Comparison of ENCODE assay signal across 1 cellular context in the genomic region with DNA sequence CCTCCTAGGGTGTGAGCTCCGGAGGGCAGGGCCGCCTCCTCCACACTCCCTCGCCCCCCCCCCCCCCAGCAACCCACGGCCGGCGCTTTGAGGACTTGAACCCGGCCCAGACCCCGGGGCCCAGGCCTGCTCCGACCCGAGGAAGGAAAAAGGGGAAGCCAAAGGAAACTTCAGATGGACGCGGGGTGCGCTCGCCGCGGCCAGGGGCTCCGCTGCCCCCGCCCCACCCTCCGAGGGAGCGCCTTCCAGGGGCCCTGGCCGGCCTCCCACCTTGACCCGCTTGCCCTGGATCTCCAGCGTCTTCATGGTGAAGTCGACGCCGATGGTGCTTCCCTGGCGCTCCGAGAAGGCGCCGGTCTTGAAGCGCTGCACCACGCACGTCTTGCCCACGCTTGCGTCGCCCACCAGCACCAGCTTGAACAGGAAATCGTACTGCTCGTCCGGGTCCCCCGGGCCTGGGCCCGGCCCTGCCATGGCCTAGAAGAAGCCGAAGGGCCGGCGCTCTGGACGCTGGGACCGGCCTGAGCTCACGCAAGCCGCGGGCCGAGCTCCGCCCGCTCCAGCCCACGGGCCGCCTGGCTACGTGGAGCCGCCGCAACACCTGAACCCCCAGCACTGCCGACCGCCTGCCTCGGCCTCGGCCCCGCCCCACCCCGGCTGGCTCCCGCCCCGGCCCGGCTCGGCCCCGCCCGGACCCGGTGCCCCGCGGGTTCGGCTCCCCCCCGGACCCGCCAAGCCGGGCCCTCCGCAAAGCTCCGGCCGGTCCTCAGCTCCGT.
TF ChIP-seq lines count a peak whose summit lies in the region.

No MANE protein-coding gene starts in this region.

TF ChIP-seq in A549, 52 proteins besides CTCF, POLR2A, EP300 and RAD21 (continued from another document):
- TF ChIP-seq MYC (IDR thresholded peaks at IDR 0.05; ENCODE audit: borderline replicate concordance, low read length) (no peak), ZC3H11A (IDR thresholded peaks at IDR 0.05) (no peak), HOXA7 (CRISPR knock-in tag; IDR thresholded peaks at IDR 0.05) (no peak), CHD2 (IDR thresholded peaks at IDR 0.05; ENCODE audit: low read length, partially characterized antibody) (no peak)
TF ChIP-seq in A549: peak in this region for 0.
